Comparison of ENCODE assay signal across 1 cellular context in the genomic region with DNA sequence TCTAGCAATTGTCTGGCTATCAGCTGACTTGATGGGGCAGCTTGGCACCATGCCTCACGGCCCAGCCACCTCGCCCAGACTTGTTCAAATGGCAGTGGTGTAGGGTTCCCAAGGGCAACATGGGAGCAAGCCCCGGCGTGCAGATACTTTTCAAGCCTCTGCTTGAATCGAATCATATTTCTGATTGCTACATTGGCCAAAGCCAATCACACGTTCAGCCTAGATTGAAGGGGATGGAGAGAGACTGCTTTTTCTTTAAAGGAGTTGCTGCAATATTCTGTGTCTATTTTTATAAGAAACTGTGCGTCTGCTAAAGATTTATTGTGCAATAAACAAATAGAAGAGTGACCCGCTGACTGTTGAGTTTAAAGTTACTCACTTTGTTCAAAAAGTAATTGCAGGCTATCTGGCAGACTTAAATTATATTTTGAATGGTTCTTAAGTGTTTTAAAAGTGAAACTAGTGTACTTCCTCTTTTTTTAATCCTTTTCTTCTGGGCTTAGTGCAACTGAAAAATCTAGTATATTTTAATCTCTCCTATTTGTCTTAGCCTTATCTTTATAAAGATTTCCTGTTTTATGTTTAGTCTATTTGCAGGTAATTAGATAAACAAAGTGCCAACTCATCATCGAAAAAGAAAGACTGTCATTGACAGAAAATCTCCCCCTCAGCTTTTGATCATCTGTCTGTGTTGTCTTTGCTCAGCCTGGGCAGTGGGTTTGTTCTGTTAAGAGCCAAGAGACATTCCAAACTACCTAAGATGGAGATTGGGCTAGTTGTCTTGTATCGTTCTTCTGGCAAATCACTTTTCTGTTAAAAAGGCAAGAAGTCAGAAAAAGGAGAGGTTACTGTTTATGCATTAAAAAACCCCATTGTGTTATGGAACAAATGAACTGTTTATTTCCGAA.
TF ChIP-seq lines count a peak whose summit lies in the region.

No MANE protein-coding gene starts in this region.

TF ChIP-seq in H1, 55 proteins besides CTCF, POLR2A, EP300 and RAD21:
- no peak for TF ChIP-seq HDAC6 (IDR thresholded peaks at IDR 0.05; ENCODE audit: low read depth, low read length)
